Comparison of ENCODE assay signal across 3 cellular contexts in the genomic region with DNA sequence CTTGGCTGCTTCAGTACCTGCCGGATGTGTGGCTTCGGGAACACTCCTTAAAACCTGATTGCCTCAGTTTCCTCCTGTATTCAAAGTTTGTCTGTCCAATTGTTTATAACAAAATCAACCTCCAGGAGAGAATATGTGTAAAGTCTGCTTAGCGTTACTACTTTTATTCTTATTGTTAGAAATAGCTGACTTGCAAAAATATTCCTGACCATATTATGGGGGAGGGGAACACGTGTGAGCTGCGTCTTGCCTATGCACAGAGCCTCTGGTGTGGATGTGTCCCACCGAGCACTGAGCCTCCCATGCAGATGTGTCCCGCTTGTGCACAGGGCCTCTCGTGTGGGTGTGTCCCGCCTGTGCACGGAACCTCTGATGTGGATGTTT.
TF ChIP-seq lines count a peak whose summit lies in the region.

No MANE protein-coding gene starts in this region.

TF ChIP-seq in IMR-90, 13 proteins besides CTCF, POLR2A, EP300 and RAD21:
- TF ChIP-seq MAFK (IDR thresholded peaks at IDR 0.05; ENCODE audit: low read depth, low read length) (peak; percentile 82), CHD1 (IDR thresholded peaks at IDR 0.05; ENCODE audit: low read depth, low read length) (no peak)

TF ChIP-seq in K562, 482 proteins besides CTCF, POLR2A, EP300 and RAD21:
- TF ChIP-seq MAFG (tag; conservative IDR thresholded peaks at IDR 0.05) (peak; percentile 55), EZH2 (IDR thresholded peaks at IDR 0.05; ENCODE audit: borderline replicate concordance, low read depth, low read length) (no peak), NCOR1 (IDR thresholded peaks at IDR 0.05) (no peak), C11orf30 (IDR thresholded peaks at IDR 0.05; ENCODE audit: low read depth) (peak; percentile 62), HDGF (IDR thresholded peaks at IDR 0.05) (no peak), HLTF (IDR thresholded peaks at IDR 0.05) (no peak), NONO (IDR thresholded peaks at IDR 0.05; ENCODE audit: low read depth in 2 of 2, low read length in 1 of 2) (no peak), ZNF780A (CRISPR knock-in tag; IDR thresholded peaks at IDR 0.05) (no peak), MAFK (IDR thresholded peaks at IDR 0.05; ENCODE audit: low read length) (peak; percentile 55; the same call in 1 of the 2 replicates), PTRF (tag; IDR thresholded peaks at IDR 0.05) (no peak), NFXL1 (CRISPR knock-in tag; IDR thresholded peaks at IDR 0.05) (no peak), TFAM (CRISPR knock-in tag; conservative IDR thresholded peaks at IDR 0.05) (no peak), MIER1 (IDR thresholded peaks at IDR 0.05; ENCODE audit: low read depth) (no peak), ZNF316 (IDR thresholded peaks at IDR 0.05) (peak; percentile 78), STAT5B (CRISPR knock-in tag; IDR thresholded peaks at IDR 0.05) (no peak), MAFF (IDR thresholded peaks at IDR 0.05; ENCODE audit: low read length) (peak; percentile 64), TBL1XR1 (IDR thresholded peaks at IDR 0.05; ENCODE audit: low read length in 2 of 2) (no peak), ZNF217 (CRISPR knock-in tag; IDR thresholded peaks at IDR 0.05) (no peak), KLF10 (CRISPR knock-in tag; IDR thresholded peaks at IDR 0.05) (no peak)
- TF ChIP-seq, protein P1, sequence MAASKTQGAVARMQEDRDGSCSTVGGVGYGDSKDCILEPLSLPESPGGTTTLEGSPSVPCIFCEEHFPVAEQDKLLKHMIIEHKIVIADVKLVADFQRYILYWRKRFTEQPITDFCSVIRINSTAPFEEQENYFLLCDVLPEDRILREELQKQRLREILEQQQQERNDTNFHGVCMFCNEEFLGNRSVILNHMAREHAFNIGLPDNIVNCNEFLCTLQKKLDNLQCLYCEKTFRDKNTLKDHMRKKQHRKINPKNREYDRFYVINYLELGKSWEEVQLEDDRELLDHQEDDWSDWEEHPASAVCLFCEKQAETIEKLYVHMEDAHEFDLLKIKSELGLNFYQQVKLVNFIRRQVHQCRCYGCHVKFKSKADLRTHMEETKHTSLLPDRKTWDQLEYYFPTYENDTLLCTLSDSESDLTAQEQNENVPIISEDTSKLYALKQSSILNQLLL (CRISPR knock-in tag; IDR thresholded peaks at IDR 0.05; ENCODE audit: borderline replicate concordance), result no peak
- TF ChIP-seq, protein P2, sequence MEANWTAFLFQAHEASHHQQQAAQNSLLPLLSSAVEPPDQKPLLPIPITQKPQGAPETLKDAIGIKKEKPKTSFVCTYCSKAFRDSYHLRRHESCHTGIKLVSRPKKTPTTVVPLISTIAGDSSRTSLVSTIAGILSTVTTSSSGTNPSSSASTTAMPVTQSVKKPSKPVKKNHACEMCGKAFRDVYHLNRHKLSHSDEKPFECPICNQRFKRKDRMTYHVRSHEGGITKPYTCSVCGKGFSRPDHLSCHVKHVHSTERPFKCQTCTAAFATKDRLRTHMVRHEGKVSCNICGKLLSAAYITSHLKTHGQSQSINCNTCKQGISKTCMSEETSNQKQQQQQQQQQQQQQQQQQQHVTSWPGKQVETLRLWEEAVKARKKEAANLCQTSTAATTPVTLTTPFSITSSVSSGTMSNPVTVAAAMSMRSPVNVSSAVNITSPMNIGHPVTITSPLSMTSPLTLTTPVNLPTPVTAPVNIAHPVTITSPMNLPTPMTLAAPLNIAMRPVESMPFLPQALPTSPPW (CRISPR knock-in tag; IDR thresholded peaks at IDR 0.05), result no peak
- TF ChIP-seq, protein P3, sequence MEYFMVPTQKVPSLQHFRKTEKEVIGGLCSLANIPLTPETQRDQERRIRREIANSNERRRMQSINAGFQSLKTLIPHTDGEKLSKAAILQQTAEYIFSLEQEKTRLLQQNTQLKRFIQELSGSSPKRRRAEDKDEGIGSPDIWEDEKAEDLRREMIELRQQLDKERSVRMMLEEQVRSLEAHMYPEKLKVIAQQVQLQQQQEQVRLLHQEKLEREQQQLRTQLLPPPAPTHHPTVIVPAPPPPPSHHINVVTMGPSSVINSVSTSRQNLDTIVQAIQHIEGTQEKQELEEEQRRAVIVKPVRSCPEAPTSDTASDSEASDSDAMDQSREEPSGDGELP (CRISPR knock-in tag; IDR thresholded peaks at IDR 0.05; ENCODE audit: borderline replicate concordance), result no peak
- TF ChIP-seq, protein P4, sequence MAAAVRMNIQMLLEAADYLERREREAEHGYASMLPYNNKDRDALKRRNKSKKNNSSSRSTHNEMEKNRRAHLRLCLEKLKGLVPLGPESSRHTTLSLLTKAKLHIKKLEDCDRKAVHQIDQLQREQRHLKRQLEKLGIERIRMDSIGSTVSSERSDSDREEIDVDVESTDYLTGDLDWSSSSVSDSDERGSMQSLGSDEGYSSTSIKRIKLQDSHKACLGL (CRISPR knock-in tag; IDR thresholded peaks at IDR 0.05; ENCODE audit: borderline replicate concordance, poor library complexity, severe bottlenecking), result no peak
TF ChIP-seq in K562: peak in this region for 5.

TF ChIP-seq in GM12891, 5 proteins besides CTCF, POLR2A, EP300 and RAD21:
- TF ChIP-seq SPI1 (IDR thresholded peaks at IDR 0.05; ENCODE audit: low read depth, low read length) (no peak), POLR2AphosphoS5 (IDR thresholded peaks at IDR 0.05; ENCODE audit: low read depth, low read length) (no peak), PAX5 (IDR thresholded peaks at IDR 0.05; ENCODE audit: insufficient read depth, low read length, severe bottlenecking) (no peak), TAF1 (IDR thresholded peaks at IDR 0.05; ENCODE audit: low read depth, low read length) (no peak), POU2F2 (IDR thresholded peaks at IDR 0.05; ENCODE audit: low read depth, low read length) (no peak)
